Comparison of ENCODE assay signal across 1 cellular context in genomic region chr1:94808682-94809081, GRCh38.
TF ChIP-seq lines count a peak whose summit lies in the region.

No MANE protein-coding gene starts in this region.

TF ChIP-seq in GM23338, 12 proteins besides CTCF, POLR2A, EP300 and RAD21 (continued from another document):
- TF ChIP-seq ZNF462 (CRISPR knock-in tag; IDR thresholded peaks at IDR 0.05), result no peak
- TF ChIP-seq ZNF114 (CRISPR knock-in tag; IDR thresholded peaks at IDR 0.05), result no peak
- no peak for TF ChIP-seq JUNB (IDR thresholded peaks at IDR 0.05; ENCODE audit: unreplicated experiment)
- no peak for TF ChIP-seq POLR2AphosphoS5 (IDR thresholded peaks at IDR 0.05; ENCODE audit: low read depth)
- no peak for TF ChIP-seq ZNF331 (CRISPR knock-in tag; IDR thresholded peaks at IDR 0.05; ENCODE audit: low read depth)
